ENCODE assay signal across 10 cellular contexts in genomic region chr14:23364164-23364571, GRCh38. TPM values are rescaled to one million over a fixed set of nuclear protein-coding genes. Genes with fewer than 3 reads are reported as not detected.
A peak's percentile ranks its signal among the peaks of the same experiment; 100 is the strongest.
DNase-seq lines count a peak whose midpoint lies in the region; ATAC-seq and TF ChIP-seq lines count a peak whose summit lies in the region.
"Had no signal": no experiment of that assay in that cellular context is flagged by ENCODE, and none has a peak within 500 bp of the region (broad histone marks: within the 10 kb centered on the region; RNA-seq: fewer than 3 reads in every experiment).

No MANE protein-coding gene starts in this region.

- peak in 1 of 2 donors; percentile 41 for ATAC-seq in upper lobe of left lung (ENCODE audit: low FRiP score in 2 of 2)
- no peak for ATAC-seq in HG03139 (IDR thresholded peaks at IDR 0.05; ENCODE audit: unreplicated experiment)
- ATAC-seq in GM18861 (IDR thresholded peaks at IDR 0.05; ENCODE audit: unreplicated experiment): no peak

- H3K9me3 ChIP-seq in esophagus squamous epithelium (no peaks in the 10 kb centered on the region), upper lobe of left lung (no peaks in the 10 kb centered on the region)

- intact Hi-C loops in esophagus squamous epithelium (cut with DNase I): no loop called here

- TF ChIP-seq POLR2A in esophagus squamous epithelium (IDR thresholded peaks at IDR 0.05): peak in 1 of 4 donors; percentile 5
- no peak for TF ChIP-seq POLR2A in upper lobe of left lung (IDR thresholded peaks at IDR 0.05)

- no peaks in the 10 kb centered on the region for H3K9me3 Mint-ChIP-seq in mesothelial cell of epicardium
- H3K9me3 Mint-ChIP-seq: IgD-negative memory B cell had no signal

- no peak for TF ChIP-seq EP300 in upper lobe of left lung (IDR thresholded peaks at IDR 0.05)

- H3K27ac ChIP-seq in esophagus squamous epithelium (peak overlapping the region; percentile 97 to 99 (median 98)), upper lobe of left lung (peak overlapping the region; percentile 83 to 92 (median 87))

- H3K36me3 ChIP-seq in esophagus squamous epithelium: peaks cover 2 to 16% (median 2%) of the 10 kb centered on the region in 3 donors
- no peaks in the 10 kb centered on the region for H3K36me3 ChIP-seq in upper lobe of left lung

- peaks cover 2% of the 10 kb centered on the region for H3K36me3 Mint-ChIP-seq in mesothelial cell of epicardium
- H3K36me3 Mint-ChIP-seq: IgD-negative memory B cell had no signal

- peaks cover 27 to 87% (median 36%) of the 10 kb centered on the region in 3 donors for H3K4me1 ChIP-seq in esophagus squamous epithelium
- H3K4me1 ChIP-seq in upper lobe of left lung: peaks cover 2 to 22% (median 11%) of the 10 kb centered on the region in 4 donors

- peaks cover 34% of the 10 kb centered on the region for H3K4me1 Mint-ChIP-seq in mesothelial cell of epicardium
- H3K4me1 Mint-ChIP-seq: IgD-negative memory B cell had no signal

- H3K27me3 ChIP-seq in esophagus squamous epithelium: peaks cover 0 to 38% (median 0%) of the 10 kb centered on the region in 4 donors
- H3K27me3 ChIP-seq in upper lobe of left lung: peaks cover 0 to 13% (median 6%) of the 10 kb centered on the region in 4 donors

- TF ChIP-seq CTCF in esophagus squamous epithelium (IDR thresholded peaks at IDR 0.05) (no peak), mesothelial cell of epicardium (IDR thresholded peaks at IDR 0.05; ENCODE audit: unreplicated experiment) (no peak), upper lobe of left lung (IDR thresholded peaks at IDR 0.05) (no peak)

- 7 to 11% methylated on average over 3 to 5 of the region's 5 CpGs for WGBS in esophagus squamous epithelium, 2 donors
- 31 to 34% methylated on average over 5 of the region's 5 CpGs for WGBS in upper lobe of left lung, 2 donors

- peak overlapping the region; percentile 49 to 81 (median 67) for H3K4me3 ChIP-seq in esophagus squamous epithelium
- H3K4me3 ChIP-seq in upper lobe of left lung: peak overlapping the region in 3 of 4 donors; percentile 50 to 59 (median 56)

- DNase-seq in RPMI7951 (ENCODE audit: low read depth): peak; percentile 54
- no peak for DNase-seq in esophagus squamous epithelium (lab: John Stamatoyannopoulos, UW)
- DNase-seq in mesothelial cell of epicardium (ENCODE audit: low spot score in 2 of 2, unreplicated experiment in 2 of 2): no peak
- DNase-seq in upper lobe of left lung: no peak
- no peak for DNase-seq in NCI-H774 (lab: John Stamatoyannopoulos, UW)
- DNase-seq: activated CD4-positive, CD25-positive, alpha-beta regulatory T cell treated with anti-CD3 and anti-CD28 coated beads, Interleukin-2, amount 50 U/mL, for 72 hours had no signal

- H3K27me3 Mint-ChIP-seq in mesothelial cell of epicardium (ENCODE audit: low read depth): no peaks in the 10 kb centered on the region

- H3K27ac Mint-ChIP-seq in mesothelial cell of epicardium: peak overlapping the region; percentile 98
- H3K27ac Mint-ChIP-seq: IgD-negative memory B cell had no signal

- H3K4me3 Mint-ChIP-seq in mesothelial cell of epicardium: peak overlapping the region; percentile 94

RNA-seq across cellular contexts. Expression of gene EFS, which starts 0.8 kb away (rescaled TPM):
- 2.8 TPM in 2 replicates for total RNA-seq in RPMI7951 (2014; rRNA removed; shearing (Covaris generic))
- total RNA-seq in esophagus squamous epithelium (10 to 100 TPM; 17.8 to 34.4 (median 20.9) TPM), mesothelial cell of epicardium (76.8 to 82.1 TPM (median 81.2 TPM) in 3 replicates), upper lobe of left lung (10 to 100 TPM in 3 of 6 donors, 1 to 10 TPM in 3; 4.1 to 18.9 (median 9.3) TPM)

RNA-seq across cellular contexts. Expression of gene IL25, which starts 8.4 kb away (rescaled TPM):
- not detected in 2 replicates for total RNA-seq in RPMI7951 (2014; rRNA removed; shearing (Covaris generic))
- total RNA-seq in esophagus squamous epithelium (not detected), mesothelial cell of epicardium (not detected in 3 replicates), upper lobe of left lung (not detected)
- total RNA-seq: subcutaneous adipose tissue had no signal

RNA-seq across cellular contexts. Expression of gene SLC22A17, which starts 11.5 kb away (rescaled TPM):
- 7.4 and 10.4 TPM in 2 replicates for total RNA-seq in RPMI7951 (2014; rRNA removed; shearing (Covaris generic))
- total RNA-seq in esophagus squamous epithelium: 1 to 10 TPM in 3 of 4 donors, under 1 TPM in 1; 0.88 to 9.2 (median 3.3) TPM
- 47.7 to 50.5 TPM (median 49.0 TPM) in 3 replicates for total RNA-seq in mesothelial cell of epicardium
- total RNA-seq in upper lobe of left lung: 10 to 100 TPM in 4 of 6 donors, 1 to 10 TPM in 2; 5.8 to 16.8 (median 12.4) TPM

RNA-seq across cellular contexts. Expression of gene CMTM5, which starts 12.7 kb away (rescaled TPM):
- total RNA-seq in RPMI7951 (2014; rRNA removed; shearing (Covaris generic)): 0.49 and 0.60 TPM in 2 replicates
- total RNA-seq in esophagus squamous epithelium (not detected), mesothelial cell of epicardium (0.29 TPM in 1 of 3 replicates, not detected in the others), upper lobe of left lung (1 to 10 TPM in 3 of 6 donors, under 1 TPM in 1, not detected in 2; 0.47 to 3.1 (median 2.3) TPM)
- total RNA-seq: subcutaneous adipose tissue had no signal

RNA-seq across cellular contexts. Expression of gene PABPN1, which starts 42.9 kb away (rescaled TPM):
- 45.6 and 49.7 TPM in 2 replicates for total RNA-seq in RPMI7951 (2014; rRNA removed; shearing (Covaris generic))
- total RNA-seq in esophagus squamous epithelium (10 to 100 TPM; 28.2 to 63.8 (median 51.3) TPM), mesothelial cell of epicardium (354 to 362 TPM (median 361 TPM) in 3 replicates), upper lobe of left lung (100 to 1,000 TPM in 3 of 6 donors, 10 to 100 TPM in 3; 47.6 to 325 (median 85.7) TPM)
